16 cellular contexts compared by ENCODE assay signal in the genomic region with DNA sequence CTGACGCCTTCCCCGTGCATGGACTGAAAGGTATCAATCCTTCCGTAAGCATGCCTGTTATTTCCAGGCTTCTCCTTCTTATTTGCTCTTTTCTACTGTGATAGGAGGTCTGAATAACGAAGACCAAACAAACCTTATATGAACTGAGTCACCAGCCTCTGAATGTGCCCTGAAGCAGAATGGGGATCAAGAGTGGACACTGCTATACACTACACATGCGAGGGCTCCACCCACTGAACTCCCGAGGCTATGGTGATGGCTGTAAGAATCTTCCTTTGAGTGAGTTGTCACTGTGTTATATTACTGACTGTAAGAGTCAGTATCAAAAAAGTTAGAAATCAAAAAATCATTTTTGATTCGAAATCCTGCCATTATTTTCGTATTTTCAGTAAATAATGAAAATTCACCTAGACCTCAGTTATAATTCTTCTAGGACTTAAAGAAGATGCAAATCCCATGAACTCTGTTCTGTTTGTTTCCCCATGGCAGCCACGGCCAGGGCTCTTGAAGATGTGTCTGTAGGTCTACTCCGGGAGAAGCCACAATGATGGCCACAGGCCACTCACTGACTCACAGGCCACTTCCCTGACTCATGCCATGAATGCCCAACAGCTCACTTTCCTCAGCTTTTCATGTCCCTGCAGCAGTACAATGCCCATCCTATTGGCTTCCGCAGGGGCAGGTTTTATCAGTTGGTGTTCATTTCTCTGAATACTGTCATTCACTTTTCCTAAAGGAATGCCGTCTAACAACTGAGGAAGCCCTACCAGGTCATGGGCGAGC. TPM values are rescaled to one million over a fixed set of nuclear protein-coding genes. Genes with fewer than 3 reads are reported as not detected.
DNase-seq lines count a peak whose midpoint lies in the region; TF ChIP-seq lines count a peak whose summit lies in the region.
"Had no signal": no experiment of that assay in that cellular context is flagged by ENCODE, and none has a peak within 500 bp of the region (broad histone marks: within the 10 kb centered on the region; RNA-seq: fewer than 3 reads in every experiment).

No MANE protein-coding gene starts in this region.

- H3K4me3 Mint-ChIP-seq in MCF 10A (ENCODE audit: unreplicated experiment) = no peak overlapping the region
- H3K4me3 Mint-ChIP-seq: CD8-positive, alpha-beta T cell; T-helper 1 cell treated with Interleukin-12 subunit alpha and Interleukin-12 subunit beta and Interleukin-4 antibody, amounts not matched to agents 30 μg/mL and 1 μg/mL, for 36 hours had no signal

- POLR2A ChIA-PET in MCF 10A (lab: Yijun Ruan, JAX) = no interaction called here

- peaks cover 85% of the 10 kb centered on the region for H3K36me3 Mint-ChIP-seq in MCF 10A (ENCODE audit: insufficient read depth, unreplicated experiment)

- H3K27ac ChIP-seq in breast epithelium (no peak overlapping the region), temporal lobe (ENCODE audit: low read depth, low read length) (peak overlapping the region; percentile 55), prostate gland (no peak overlapping the region)
- H3K27ac ChIP-seq: upper lobe of right lung had no signal

- no peaks in the 10 kb centered on the region for H3K9me3 Mint-ChIP-seq in MCF 10A (ENCODE audit: unreplicated experiment)
- H3K9me3 Mint-ChIP-seq: activated naive CD4-positive, alpha-beta T cell treated with anti-CD3 and anti-CD28 coated beads, Interleukin-2, amount 50 U/mL, for 72 hours; CD8-positive, alpha-beta T cell; T-helper 1 cell treated with Interleukin-12 subunit alpha and Interleukin-12 subunit beta and Interleukin-4 antibody, amounts not matched to agents 30 μg/mL and 1 μg/mL, for 36 hours had no signal

- H3K36me3 ChIP-seq in breast epithelium (no peaks in the 10 kb centered on the region), adipocyte (ENCODE audit: control insufficient read depth, insufficient read depth, low read length, severe bottlenecking) (peaks cover 84% of the 10 kb centered on the region), prostate gland (peaks cover 3 to 9% of the 10 kb centered on the region in 2 donors)

- TF ChIP-seq POLR2A in breast epithelium (IDR thresholded peaks at IDR 0.05) = no peak
- no peak for TF ChIP-seq POLR2A in prostate gland (IDR thresholded peaks at IDR 0.05)

- no peaks in the 10 kb centered on the region for H3K27me3 Mint-ChIP-seq in MCF 10A (ENCODE audit: insufficient read depth, unreplicated experiment)

- 87% methylated on average over 13 of the region's 13 CpGs for WGBS in prostate gland

- intact Hi-C loops in MCF 10A (cut with micrococcal nuclease) = no loop called here
- intact Hi-C loops in breast epithelium (cut with DNase I; ENCODE audit: low total_unique reads) = no loop called here
- intact Hi-C loops in prostate gland (cut with DNase I) = no loop called here

- BruUV-seq in MCF 10A (replicated peaks; lab: Mats Ljungman, UMichigan) = no TSS peak

- no peaks in the 10 kb centered on the region for H3K27me3 ChIP-seq in breast epithelium
- no peaks in the 10 kb centered on the region for H3K27me3 ChIP-seq in adipocyte (replicated peaks; ENCODE audit: control insufficient read depth, insufficient read depth, low read length)
- no peaks in the 10 kb centered on the region for H3K27me3 ChIP-seq in prostate gland (replicated peaks; ENCODE audit: insufficient read depth)
- H3K27me3 ChIP-seq: upper lobe of right lung had no signal

- H3K9ac ChIP-seq in adipocyte (ENCODE audit: low read length) = no peak overlapping the region

- H3K4me1 Mint-ChIP-seq in MCF 10A (ENCODE audit: insufficient read depth, unreplicated experiment) = no peaks in the 10 kb centered on the region

- CTCF ChIA-PET in MCF 10A (lab: Yijun Ruan, JAX) = interaction anchor here (0.6 kb wide), 1 partner anchor 53 kb away, joined by 3 read pairs; no protein-coding TSS in a partner anchor

- no peak overlapping the region for H3K4me3 ChIP-seq in breast epithelium
- no peak overlapping the region for H3K4me3 ChIP-seq in adipocyte (ENCODE audit: low read length)
- no peak overlapping the region for H3K4me3 ChIP-seq in fibroblast of mammary gland (ENCODE audit: control insufficient read depth, low read depth, low read length)
- no peak overlapping the region for H3K4me3 ChIP-seq in prostate gland
- H3K4me3 ChIP-seq: K562, smooth muscle cell, upper lobe of right lung had no signal

- no peaks in the 10 kb centered on the region for H3K9me3 ChIP-seq in breast epithelium
- H3K9me3 ChIP-seq in adipocyte (ENCODE audit: control insufficient read depth, low read length) = no peaks in the 10 kb centered on the region
- no peaks in the 10 kb centered on the region for H3K9me3 ChIP-seq in prostate gland
- H3K9me3 ChIP-seq: upper lobe of right lung had no signal

- DNase-seq in MCF 10A (ENCODE audit: unreplicated experiment) = peak; percentile 21
- no peak for DNase-seq in breast epithelium (ENCODE audit: low spot score in 2 of 2)
- peak; percentile 33 for DNase-seq in adipocyte (ENCODE audit: low read depth)
- DNase-seq in fibroblast of mammary gland (ENCODE audit: low read depth) = peak; percentile 61
- DNase-seq in NAMALWA (ENCODE audit: low spot score) = no peak
- DNase-seq in prostate gland (ENCODE audit: low spot score) = no peak
- DNase-seq in effector CD4-positive, alpha-beta T cell = no peak
- DNase-seq: CD8-positive, alpha-beta T cell; GDM1; NCI-H1417 treated with DMSO at 0.1 percent for 48 hours; upper lobe of right lung had no signal

- TF ChIP-seq CTCF in MCF 10A (IDR thresholded peaks at IDR 0.05; ENCODE audit: unreplicated experiment) (no peak), breast epithelium (IDR thresholded peaks at IDR 0.05) (no peak), fibroblast of mammary gland (conservative IDR thresholded peaks at IDR 0.05; ENCODE audit: control insufficient read depth, insufficient read depth, low read depth, low read length) (no peak), prostate gland (IDR thresholded peaks at IDR 0.05) (no peak)

- peak overlapping the region; percentile 2 for H3K27ac Mint-ChIP-seq in MCF 10A (ENCODE audit: low read depth, unreplicated experiment)
- H3K27ac Mint-ChIP-seq: CD8-positive, alpha-beta T cell; T-helper 1 cell treated with Interleukin-12 subunit alpha and Interleukin-12 subunit beta and Interleukin-4 antibody, amounts not matched to agents 30 μg/mL and 1 μg/mL, for 36 hours had no signal

- no peaks in the 10 kb centered on the region for H3K4me1 ChIP-seq in breast epithelium
- H3K4me1 ChIP-seq in adipocyte (ENCODE audit: control insufficient read depth, insufficient read depth, low read length) = no peaks in the 10 kb centered on the region
- H3K4me1 ChIP-seq in prostate gland (replicated peaks) = no peaks in the 10 kb centered on the region

RNA-seq across cellular contexts. Expression of gene ZZEF1, which starts 54.7 kb away (rescaled TPM):
- 35.0 and 37.9 TPM in 2 replicates for total RNA-seq in MCF 10A (2022)
- 10 to 100 TPM; 67.2 to 70.8 (median 68.8) TPM for total RNA-seq in breast epithelium
- total RNA-seq in temporal lobe = 35.4 TPM
- total RNA-seq in prostate gland = 10 to 100 TPM; 34.0 to 73.8 TPM

RNA-seq across cellular contexts. Expression of gene CYB5D2, which starts 54.9 kb away (rescaled TPM):
- total RNA-seq in MCF 10A (2022) (13.8 and 17.6 TPM in 2 replicates), breast epithelium (10 to 100 TPM; 28.4 to 74.1 (median 34.7) TPM), temporal lobe (21.1 TPM), prostate gland (10 to 100 TPM; 42.8 to 62.9 TPM)

Comparison
In these comparisons a context has a peak if more than half of its experiments do, and no peak if none do; other contexts are left out.
1. DNase-seq: peak in MCF 10A (single experiment), adipocyte (single experiment) and fibroblast of mammary gland (single experiment); none in breast epithelium (0 of 2), NAMALWA (single experiment), prostate gland (single experiment) and effector CD4-positive, alpha-beta T cell (single experiment).